1 cellular context compared by ENCODE assay signal in the genomic region with DNA sequence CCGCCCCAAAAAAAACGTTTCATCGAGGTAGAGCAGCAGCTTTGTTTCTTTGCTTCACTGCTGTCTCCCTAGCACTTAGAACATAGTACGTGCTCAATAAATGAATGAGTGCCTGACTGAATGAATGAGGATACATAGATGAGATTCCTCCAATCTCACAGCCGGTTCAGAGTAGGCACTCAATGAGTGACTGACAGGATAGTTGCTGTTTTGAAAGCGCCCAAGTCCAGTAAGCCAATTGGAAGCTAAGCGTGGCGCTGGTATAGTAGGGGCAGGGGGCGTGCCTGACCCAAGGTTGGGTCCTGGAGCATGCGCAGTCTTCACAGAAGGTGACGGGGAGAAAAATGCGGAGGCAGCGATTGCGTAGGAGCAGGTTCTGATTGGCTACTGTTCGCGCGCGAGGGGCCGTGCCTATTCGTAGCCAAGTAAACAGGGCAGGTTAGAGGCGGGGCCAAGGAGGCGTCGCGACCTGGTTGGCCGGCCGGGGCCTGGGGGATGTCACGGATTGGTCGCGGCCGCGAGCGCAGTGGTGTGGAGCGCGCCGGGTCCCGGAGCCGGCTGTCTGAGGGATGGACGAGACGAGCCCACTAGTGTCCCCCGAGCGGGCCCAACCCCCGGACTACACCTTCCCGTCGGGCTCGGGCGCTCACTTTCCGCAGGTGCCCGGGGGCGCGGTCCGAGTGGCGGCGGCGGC.
TF ChIP-seq lines count a peak whose summit lies in the region.

A gene (plus strand): TSS at position 498 of the 694 bp plus-strand sequence. CDS start 72 bp downstream, at position 570.

TF ChIP-seq in HepG2, 621 proteins besides CTCF, POLR2A, EP300 and RAD21 (continued from another document):
- TF ChIP-seq, protein P1, sequence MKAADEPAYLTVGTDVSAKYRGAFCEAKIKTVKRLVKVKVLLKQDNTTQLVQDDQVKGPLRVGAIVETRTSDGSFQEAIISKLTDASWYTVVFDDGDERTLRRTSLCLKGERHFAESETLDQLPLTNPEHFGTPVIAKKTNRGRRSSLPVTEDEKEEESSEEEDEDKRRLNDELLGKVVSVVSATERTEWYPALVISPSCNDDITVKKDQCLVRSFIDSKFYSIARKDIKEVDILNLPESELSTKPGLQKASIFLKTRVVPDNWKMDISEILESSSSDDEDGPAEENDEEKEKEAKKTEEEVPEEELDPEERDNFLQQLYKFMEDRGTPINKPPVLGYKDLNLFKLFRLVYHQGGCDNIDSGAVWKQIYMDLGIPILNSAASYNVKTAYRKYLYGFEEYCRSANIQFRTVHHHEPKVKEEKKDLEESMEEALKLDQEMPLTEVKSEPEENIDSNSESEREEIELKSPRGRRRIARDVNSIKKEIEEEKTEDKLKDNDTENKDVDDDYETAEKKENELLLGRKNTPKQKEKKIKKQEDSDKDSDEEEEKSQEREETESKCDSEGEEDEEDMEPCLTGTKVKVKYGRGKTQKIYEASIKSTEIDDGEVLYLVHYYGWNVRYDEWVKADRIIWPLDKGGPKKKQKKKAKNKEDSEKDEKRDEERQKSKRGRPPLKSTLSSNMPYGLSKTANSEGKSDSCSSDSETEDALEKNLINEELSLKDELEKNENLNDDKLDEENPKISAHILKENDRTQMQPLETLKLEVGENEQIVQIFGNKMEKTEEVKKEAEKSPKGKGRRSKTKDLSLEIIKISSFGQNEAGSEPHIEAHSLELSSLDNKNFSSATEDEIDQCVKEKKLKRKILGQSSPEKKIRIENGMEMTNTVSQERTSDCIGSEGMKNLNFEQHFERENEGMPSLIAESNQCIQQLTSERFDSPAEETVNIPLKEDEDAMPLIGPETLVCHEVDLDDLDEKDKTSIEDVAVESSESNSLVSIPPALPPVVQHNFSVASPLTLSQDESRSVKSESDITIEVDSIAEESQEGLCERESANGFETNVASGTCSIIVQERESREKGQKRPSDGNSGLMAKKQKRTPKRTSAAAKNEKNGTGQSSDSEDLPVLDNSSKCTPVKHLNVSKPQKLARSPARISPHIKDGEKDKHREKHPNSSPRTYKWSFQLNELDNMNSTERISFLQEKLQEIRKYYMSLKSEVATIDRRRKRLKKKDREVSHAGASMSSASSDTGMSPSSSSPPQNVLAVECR (CRISPR knock-in tag; IDR thresholded peaks at IDR 0.05; ENCODE audit: borderline replicate concordance) = peak; percentile 84; the same call in 1 of the 2 replicates
- no peak for TF ChIP-seq ZNF7 (CRISPR knock-in tag; IDR thresholded peaks at IDR 0.05)
- TF ChIP-seq ZNF207 (IDR thresholded peaks at IDR 0.05; ENCODE audit: borderline replicate concordance) = no peak
- 0 out of 2 replicates have a peak, but pooled peaks have one; percentile 15 for TF ChIP-seq MIXL1 (CRISPR knock-in tag; IDR thresholded peaks at IDR 0.05)
- TF ChIP-seq, protein P2, sequence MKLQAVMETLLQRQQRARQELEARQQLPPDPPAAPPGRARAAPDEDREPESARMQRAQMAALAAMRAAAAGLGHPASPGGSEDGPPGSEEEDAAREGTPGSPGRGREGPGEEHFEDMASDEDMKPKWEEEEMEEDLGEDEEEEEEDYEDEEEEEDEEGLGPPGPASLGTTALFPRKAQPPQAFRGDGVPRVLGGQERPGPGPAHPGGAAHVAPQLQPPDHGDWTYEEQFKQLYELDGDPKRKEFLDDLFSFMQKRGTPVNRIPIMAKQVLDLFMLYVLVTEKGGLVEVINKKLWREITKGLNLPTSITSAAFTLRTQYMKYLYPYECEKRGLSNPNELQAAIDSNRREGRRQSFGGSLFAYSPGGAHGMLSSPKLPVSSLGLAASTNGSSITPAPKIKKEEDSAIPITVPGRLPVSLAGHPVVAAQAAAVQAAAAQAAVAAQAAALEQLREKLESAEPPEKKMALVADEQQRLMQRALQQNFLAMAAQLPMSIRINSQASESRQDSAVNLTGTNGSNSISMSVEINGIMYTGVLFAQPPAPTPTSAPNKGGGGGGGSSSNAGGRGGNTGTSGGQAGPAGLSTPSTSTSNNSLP (IDR thresholded peaks at IDR 0.05; ENCODE audit: low read depth, low read length) = peak; percentile 55
- peak; percentile 83 for TF ChIP-seq CEBPG (CRISPR knock-in tag; IDR thresholded peaks at IDR 0.05)
- 0 out of 2 replicates have a peak, but pooled peaks have one; percentile 51 for TF ChIP-seq ZNF274 (CRISPR knock-in tag; IDR thresholded peaks at IDR 0.05)
- peak; percentile 73 for TF ChIP-seq HOXA3 (CRISPR knock-in tag; IDR thresholded peaks at IDR 0.05)
TF ChIP-seq in HepG2: peak in this region for 132.
